ENCODE assay signal across 21 cellular contexts in genomic region chr22:47888807-47889206, GRCh38.
"Had no signal": no experiment of that assay in that cellular context is flagged by ENCODE, and none has a peak within 500 bp of the region (broad histone marks: within the 10 kb centered on the region; RNA-seq: fewer than 3 reads in every experiment).

No MANE protein-coding gene starts in this region.

- DNase-seq: IMR-90, Karpas-422, KG1, MM.1S, NCI-H1092 treated with DMSO at 0.1 percent for 48 hours, NCI-H1436, NCI-H187, NCI-H2029, NCI-H2171, NCI-H226, NCI-H446, NCI-H510A, NCI-H524 treated with DMSO at 0.1 percent for 48 hours, NCI-H69, NCI-H774, PC-3, SHP77, SK-N-SH had no signal

- H3K9ac ChIP-seq: SK-N-SH had no signal

- H3K27ac ChIP-seq: RWPE1 had no signal

- H3K9me3 ChIP-seq: SK-N-SH had no signal

- H3K4me2 ChIP-seq: SK-N-SH had no signal

- ATAC-seq: HepG2, Panc1, PC-3 had no signal
